In genomic region chr3:186694288-186695032, GRCh38 we compare ENCODE assay signal across 27 cellular contexts. TPM values are rescaled to one million over a fixed set of nuclear protein-coding genes. Genes with fewer than 3 reads are reported as not detected.
"Had no signal": no experiment of that assay in that cellular context is flagged by ENCODE, and none has a peak within 500 bp of the region (broad histone marks: within the 10 kb centered on the region; RNA-seq: fewer than 3 reads in every experiment).

No MANE protein-coding gene starts in this region.

- FAIRE-seq: colon had no signal

- H3K9me3 ChIP-seq: tibial nerve, uterus had no signal

- H3K27ac ChIP-seq: dorsolateral prefrontal cortex, hepatocyte, tibial nerve, uterus had no signal

- H3K4me1 Mint-ChIP-seq: activated CD4-positive, alpha-beta T cell treated with anti-CD3 and anti-CD28 coated beads, Interleukin-2, amount 10 ng/mL, durations not matched to agents 7 days and 5 days had no signal

- H3K4me3 Mint-ChIP-seq: activated CD4-positive, alpha-beta T cell treated with anti-CD3 and anti-CD28 coated beads, Interleukin-2, amount 10 ng/mL, durations not matched to agents 7 days and 5 days; activated naive CD8-positive, alpha-beta T cell treated with anti-CD3 and anti-CD28 coated beads, Interleukin-2, amount 10 ng/mL, durations not matched to agents 7 days and 5 days; T-cell had no signal

- H3K4me3 ChIP-seq: dorsolateral prefrontal cortex, hepatocyte, lung, tibial nerve, uterus had no signal

- DNase-seq: activated CD4-positive, alpha-beta T cell treated with anti-CD3 and anti-CD28 coated beads, Interleukin-2, amount 10 ng/mL, durations not matched to agents 7 days and 5 days; activated naive CD4-positive, alpha-beta T cell treated with Interleukin-2 at 50 U/mL for 16 hours; activated naive CD8-positive, alpha-beta T cell treated with anti-CD3 and anti-CD28 coated beads, Interleukin-2, amount 10 ng/mL, durations not matched to agents 7 days and 5 days; amygdala; caudate nucleus; dorsolateral prefrontal cortex; islet precursor cell; midbrain; occipital lobe; posterior cingulate gyrus; retina; stimulated activated CD4-positive, alpha-beta T cell treated with anti-CD3 and anti-CD28 coated beads, Interleukin-12 subunit alpha, Interleukin-12 subunit beta, amount 100 ng/mL, for 4 hours; stimulated activated CD4-positive, alpha-beta T cell treated with anti-CD3 and anti-CD28 coated beads, Interleukin-1b, Interleukin-23, amount 100 ng/mL, for 48 hours; stimulated activated CD8-positive, alpha-beta memory T cell treated with anti-CD3 and anti-CD28 coated beads, Interleukin-4, amount 100 ng/mL, for 48 hours; stimulated activated naive CD4-positive, alpha-beta T cell treated with Interleukin-2 at 50 U/mL for 16 hours; T-cell; T-helper 9 cell; uterus had no signal

- H3K27ac Mint-ChIP-seq: activated CD4-positive, alpha-beta T cell treated with anti-CD3 and anti-CD28 coated beads, Interleukin-2, amount 10 ng/mL, durations not matched to agents 7 days and 5 days; activated naive CD8-positive, alpha-beta T cell treated with anti-CD3 and anti-CD28 coated beads, Interleukin-2, amount 10 ng/mL, durations not matched to agents 7 days and 5 days; activated T-helper 2 cell treated with anti-CD3 and anti-CD28 coated beads, Interferon-gamma antibody, Interleukin-2, Interleukin-4, amounts not matched to agents 10 μg/mL and 5 μg/mL and 100 μg/mL, durations not matched to agents 14 hours and 24 hours and 36 hours; T-cell had no signal

- ATAC-seq: left lobe of liver, SK-N-SH treated with all-trans-retinoic acid at 6 μM for 48 hours, T-cell had no signal

- H3K36me3 ChIP-seq: tibial nerve, uterus had no signal

- H3K4me1 ChIP-seq: tibial nerve, uterus had no signal

- H3K36me3 Mint-ChIP-seq: activated naive CD8-positive, alpha-beta T cell treated with anti-CD3 and anti-CD28 coated beads, Interleukin-2, amount 10 ng/mL, durations not matched to agents 7 days and 5 days; T-cell had no signal

- H3K27me3 ChIP-seq: dorsolateral prefrontal cortex, hepatocyte, tibial nerve, uterus had no signal

- H3K9me3 Mint-ChIP-seq: activated CD4-positive, alpha-beta T cell treated with anti-CD3 and anti-CD28 coated beads, Interleukin-2, amount 10 ng/mL, durations not matched to agents 7 days and 5 days; activated naive CD8-positive, alpha-beta T cell treated with anti-CD3 and anti-CD28 coated beads, Interleukin-2, amount 10 ng/mL, durations not matched to agents 7 days and 5 days; activated T-helper 2 cell treated with anti-CD3 and anti-CD28 coated beads, Interferon-gamma antibody, Interleukin-2, Interleukin-4, amounts not matched to agents 10 μg/mL and 5 μg/mL and 100 μg/mL, durations not matched to agents 14 hours and 24 hours and 36 hours; T-cell had no signal

RNA-seq across cellular contexts. Expression of gene KNG1, which starts 22.7 kb away (rescaled TPM):
- total RNA-seq: activated CD4-positive, alpha-beta T cell treated with anti-CD3 and anti-CD28 coated beads, Interleukin-2, amount 10 ng/mL, durations not matched to agents 7 days and 5 days; activated naive CD8-positive, alpha-beta T cell treated with anti-CD3 and anti-CD28 coated beads, Interleukin-2, amount 10 ng/mL, durations not matched to agents 7 days and 5 days; activated T-helper 2 cell treated with anti-CD3 and anti-CD28 coated beads, Interferon-gamma antibody, Interleukin-2, Interleukin-4, amounts not matched to agents 10 μg/mL and 5 μg/mL and 100 μg/mL, durations not matched to agents 14 hours and 24 hours and 36 hours; occipital lobe; tibial nerve; uterus had no signal
- polyA plus RNA-seq: esophagus, neural cell had no signal

RNA-seq across cellular contexts. Expression of gene HRG, which starts 28.6 kb away (rescaled TPM):
- total RNA-seq: activated CD4-positive, alpha-beta T cell treated with anti-CD3 and anti-CD28 coated beads, Interleukin-2, amount 10 ng/mL, durations not matched to agents 7 days and 5 days; activated naive CD8-positive, alpha-beta T cell treated with anti-CD3 and anti-CD28 coated beads, Interleukin-2, amount 10 ng/mL, durations not matched to agents 7 days and 5 days; activated T-helper 2 cell treated with anti-CD3 and anti-CD28 coated beads, Interferon-gamma antibody, Interleukin-2, Interleukin-4, amounts not matched to agents 10 μg/mL and 5 μg/mL and 100 μg/mL, durations not matched to agents 14 hours and 24 hours and 36 hours; occipital lobe; tibial nerve; uterus had no signal
- polyA plus RNA-seq: lung, neural cell had no signal

RNA-seq across cellular contexts. Expression of gene FETUB, which starts 54.3 kb away (rescaled TPM):
- total RNA-seq: activated CD4-positive, alpha-beta T cell treated with anti-CD3 and anti-CD28 coated beads, Interleukin-2, amount 10 ng/mL, durations not matched to agents 7 days and 5 days; activated naive CD8-positive, alpha-beta T cell treated with anti-CD3 and anti-CD28 coated beads, Interleukin-2, amount 10 ng/mL, durations not matched to agents 7 days and 5 days; activated T-helper 2 cell treated with anti-CD3 and anti-CD28 coated beads, Interferon-gamma antibody, Interleukin-2, Interleukin-4, amounts not matched to agents 10 μg/mL and 5 μg/mL and 100 μg/mL, durations not matched to agents 14 hours and 24 hours and 36 hours; lung; occipital lobe; T-cell; tibial nerve; uterus had no signal
- polyA plus RNA-seq: lung, neural cell had no signal
